16 cellular contexts compared by ENCODE assay signal in the genomic region with DNA sequence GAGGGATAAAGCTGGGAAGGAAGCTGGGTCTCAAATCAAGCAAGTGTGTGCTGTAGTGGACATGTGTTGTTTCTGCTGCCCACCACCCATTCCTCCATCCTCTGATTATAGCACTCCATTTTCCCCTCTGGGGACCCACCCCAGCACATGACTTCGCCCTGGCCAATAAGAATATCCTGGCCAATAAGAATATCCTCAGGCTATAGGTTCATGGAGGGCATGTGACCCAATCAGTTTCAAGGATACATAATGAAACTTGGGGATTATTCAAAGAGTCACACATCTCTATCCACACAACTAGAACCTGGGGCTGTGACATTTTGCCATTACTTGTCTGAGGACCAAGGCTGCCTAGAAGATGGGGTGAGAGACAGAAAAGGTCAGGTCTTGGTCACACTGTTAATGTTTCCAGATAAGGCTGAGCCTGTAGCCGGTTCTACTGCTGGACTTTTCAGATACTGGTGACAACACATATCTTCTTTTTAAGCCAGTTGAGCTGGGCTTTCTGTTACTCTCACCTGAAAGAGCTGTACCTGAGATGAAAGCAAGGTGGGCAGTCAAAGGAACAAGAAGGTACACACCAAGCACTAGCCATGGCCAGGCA. TPM values are rescaled to one million over a fixed set of nuclear protein-coding genes. Genes with fewer than 3 reads are reported as not detected.
DNase-seq lines count a peak whose midpoint lies in the region; ATAC-seq, FAIRE-seq and TF ChIP-seq lines count a peak whose summit lies in the region.
"Had no signal": no experiment of that assay in that cellular context is flagged by ENCODE, and none has a peak within 500 bp of the region (broad histone marks: within the 10 kb centered on the region; RNA-seq: fewer than 3 reads in every experiment).

No MANE protein-coding gene starts in this region.

- no peaks in the 10 kb centered on the region for H3K36me3 Mint-ChIP-seq in T-helper 17 cell (ENCODE audit: low read depth)

- no peaks in the 10 kb centered on the region for H4K20me1 ChIP-seq in endothelial cell of umbilical vein (replicated peaks; ENCODE audit: control insufficient read depth, extremely low read depth, insufficient read depth, low read length)

- H3K9ac ChIP-seq in endothelial cell of umbilical vein (replicated peaks; ENCODE audit: extremely low read depth, insufficient read depth, low read length), result no peak overlapping the region

- POLR2A ChIA-PET in endothelial cell of umbilical vein (lab: Charles Lee), result no interaction called here

- H3K27me3 Mint-ChIP-seq in T-helper 17 cell, result no peaks in the 10 kb centered on the region

- no peaks in the 10 kb centered on the region for H3K79me2 ChIP-seq in endothelial cell of umbilical vein (ENCODE audit: control insufficient read depth, insufficient read depth, low read length)

- BruUV-seq in endothelial cell of umbilical vein (replicated peaks; lab: Mats Ljungman, UMichigan), result no TSS peak

- H3K27ac ChIP-seq in cardiac muscle cell (peak overlapping the region; percentile 83), endothelial cell of umbilical vein (ENCODE audit: insufficient read depth, low read depth, low read length) (no peak overlapping the region), testis (peak overlapping the region; percentile 3 to 62)
- H3K27ac ChIP-seq: prostate gland had no signal

- dilution Hi-C loops in endothelial cell of umbilical vein (cut with MboI; ENCODE audit: extremely low pct_ligation_motif_present, low sequenced_read_pairs), result no loop called here

- no peak overlapping the region for H3K4me3 Mint-ChIP-seq in T-helper 17 cell

- intact Hi-C loops in cardiac septum (cut with DNase I) (loop anchor here (5.0 kb wide), 1 partner anchor 146 kb away; a partner anchor contains a TSS), endothelial cell of umbilical vein (cut with micrococcal nuclease) (no loop called here), testis (cut with DNase I; ENCODE audit: low total_unique reads) (loop anchor here (10.0 kb wide), 1 partner anchor 148 kb away; a partner anchor contains a TSS)

- no peak for TF ChIP-seq CTCF in cardiac muscle cell (IDR thresholded peaks at IDR 0.05; ENCODE audit: low read depth, low read length)
- TF ChIP-seq CTCF in endothelial cell of umbilical vein (IDR thresholded peaks at IDR 0.05; ENCODE audit: extremely low read depth in 1 of 2, insufficient read depth in 1 of 2, low read depth in 1 of 2, low read length in 2 of 2), result no peak
- no peak for TF ChIP-seq CTCF in testis (IDR thresholded peaks at IDR 0.05)

- H3K36me3 ChIP-seq in cardiac muscle cell (no peaks in the 10 kb centered on the region), endothelial cell of umbilical vein (ENCODE audit: control insufficient read depth in 2 of 2, extremely low read depth in 1 of 2, insufficient read depth in 2 of 2, low read length in 2 of 2) (no peaks in the 10 kb centered on the region), testis (ENCODE audit: low read depth, missing control alignments) (no peaks in the 10 kb centered on the region)
- H3K36me3 ChIP-seq: prostate gland, tibial nerve had no signal

- H3K4me1 ChIP-seq in cardiac muscle cell (ENCODE audit: low read depth) (peaks cover 57% of the 10 kb centered on the region), endothelial cell of umbilical vein (ENCODE audit: control insufficient read depth, extremely low read depth, insufficient read depth, low read length) (peaks cover 16% of the 10 kb centered on the region), testis (peaks cover 16% of the 10 kb centered on the region)

- peak overlapping the region; percentile 86 for H3K27ac Mint-ChIP-seq in T-helper 17 cell

- no peak for ATAC-seq in T-helper 17 cell
- no peak for ATAC-seq in GM21381 (IDR thresholded peaks at IDR 0.05; ENCODE audit: unreplicated experiment)

- H3K4me2 ChIP-seq in endothelial cell of umbilical vein (ENCODE audit: insufficient read depth, low read length), result no peak overlapping the region

- TF ChIP-seq POLR2A in endothelial cell of umbilical vein (IDR thresholded peaks at IDR 0.05; ENCODE audit: low read depth, low read length) (no peak), testis (IDR thresholded peaks at IDR 0.05) (no peak)

- no peak for DNase-seq in cardiac muscle cell (ENCODE audit: low read depth in 1 of 2, low spot score in 1 of 2)
- no peak for DNase-seq in cardiac septum (ENCODE audit: low spot score)
- DNase-seq in T-helper 17 cell, result no peak
- DNase-seq in endothelial cell of umbilical vein (ENCODE audit: low read depth, low spot score), result no peak
- no peak for DNase-seq in testis
- no peak for DNase-seq in NCI-H446 treated with DMSO at 0.1 percent for 48 hours (lab: John Stamatoyannopoulos, UW)
- no peak for DNase-seq in NOMO-1 treated with DMSO at 0.1 percent for 48 hours (lab: John Stamatoyannopoulos, UW; ENCODE audit: unreplicated experiment)
- DNase-seq: activated CD4-positive, CD25-positive, alpha-beta regulatory T cell; DMS79 treated with DMSO at 0.1 percent for 48 hours; effector memory CD4-positive, alpha-beta T cell; islet precursor cell; MG63; NCI-H2107 had no signal

- H3K4me3 ChIP-seq in cardiac muscle cell (no peak overlapping the region), endothelial cell of umbilical vein (replicated peaks in 1 of 3; ENCODE audit: insufficient read depth in 1 of 3, low read depth in 1 of 3, low read length in 3 of 3) (no peak overlapping the region), testis (no peak overlapping the region)
- H3K4me3 ChIP-seq: MG63, prostate gland, tibial nerve had no signal

- no peaks in the 10 kb centered on the region for H3K27me3 ChIP-seq in cardiac muscle cell
- H3K27me3 ChIP-seq in endothelial cell of umbilical vein (ENCODE audit: control insufficient read depth in 2 of 2, insufficient read depth in 2 of 2, low read length in 2 of 2), result no peaks in the 10 kb centered on the region
- no peaks in the 10 kb centered on the region for H3K27me3 ChIP-seq in testis
- H3K27me3 ChIP-seq: MG63, tibial nerve had no signal

- H3K9me1 ChIP-seq in endothelial cell of umbilical vein (replicated peaks; ENCODE audit: control insufficient read depth, extremely low read depth, insufficient read depth, low read length), result no peaks in the 10 kb centered on the region

- H2AFZ ChIP-seq in endothelial cell of umbilical vein (ENCODE audit: low read depth, low read length), result no peak overlapping the region

- H3K4me1 Mint-ChIP-seq in T-helper 17 cell, result peaks cover 27% of the 10 kb centered on the region

- CTCF ChIA-PET in endothelial cell of umbilical vein (lab: Charles Lee), result interaction anchor here (1.0 to 13.7 kb wide), 9 partner anchors 15 to 144 kb away, joined by 3 to 329 read pairs (median 17); a partner anchor contains a TSS

- 80 to 86% methylated on average over 2 of the region's 2 CpGs for WGBS in testis, 2 donors

- FAIRE-seq in endothelial cell of umbilical vein (lab: Jason Lieb, UNC), result peak; percentile 53

- no peaks in the 10 kb centered on the region for H3K9me3 ChIP-seq in cardiac muscle cell (ENCODE audit: low read depth)
- no peaks in the 10 kb centered on the region for H3K9me3 ChIP-seq in T-helper 17 cell (ENCODE audit: control insufficient read depth, low read length, poor library complexity, severe bottlenecking)
- H3K9me3 ChIP-seq in endothelial cell of umbilical vein (replicated peaks; ENCODE audit: control insufficient read depth, insufficient read depth, low read length), result no peaks in the 10 kb centered on the region
- H3K9me3 ChIP-seq in testis, result no peaks in the 10 kb centered on the region
- H3K9me3 ChIP-seq: MG63, prostate gland, tibial nerve had no signal

TF ChIP-seq in endothelial cell of umbilical vein, 7 proteins besides CTCF, POLR2A, EP300 and RAD21:
- TF ChIP-seq JUN (IDR thresholded peaks at IDR 0.05; ENCODE audit: borderline replicate concordance, insufficient read depth, insufficient read length, low read depth) (no peak), MYC (IDR thresholded peaks at IDR 0.05; ENCODE audit: low read depth, low read length) (no peak), GATA2 (IDR thresholded peaks at IDR 0.05; ENCODE audit: insufficient read depth, insufficient read length, low read depth, low read length) (no peak), POLR2AphosphoS5 (IDR thresholded peaks at IDR 0.05; ENCODE audit: insufficient read depth, low read depth, low read length) (no peak), EZH2 (IDR thresholded peaks at IDR 0.05; ENCODE audit: borderline replicate concordance, low read depth, low read length, severe bottlenecking) (no peak), FOS (IDR thresholded peaks at IDR 0.05; ENCODE audit: borderline replicate concordance, insufficient read depth, low read length) (no peak)
- TF ChIP-seq, protein P1, sequence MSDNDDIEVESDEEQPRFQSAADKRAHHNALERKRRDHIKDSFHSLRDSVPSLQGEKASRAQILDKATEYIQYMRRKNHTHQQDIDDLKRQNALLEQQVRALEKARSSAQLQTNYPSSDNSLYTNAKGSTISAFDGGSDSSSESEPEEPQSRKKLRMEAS (IDR thresholded peaks at IDR 0.05; ENCODE audit: insufficient read depth, insufficient read length), result no peak

RNA-seq across cellular contexts. Expression of a gene that starts 33.7 kb away (rescaled TPM):
- total RNA-seq in cardiac muscle cell (326 and 564 TPM in 2 replicates), cardiac septum (317 TPM), T-helper 17 cell (100 to 1,000 TPM; 142 to 153 TPM), endothelial cell of umbilical vein (20.6 and 28.3 TPM in 2 replicates), testis (100 to 1,000 TPM in 1 of 2 donors, 10 to 100 TPM in 1; 91.1 to 154 TPM)
- polyA plus RNA-seq in cardiac muscle cell (186 and 218 TPM in 2 replicates), endothelial cell of umbilical vein (3.9 and 4.5 TPM in 2 replicates), testis (ENCODE audit: insufficient read depth, low read depth, low replicate concordance) (89.1 TPM)
- polyA plus RNA-seq in endothelial cell of umbilical vein (2011; cell fraction: cytosol; rRNA removed), result 3.7 and 4.6 TPM in 2 replicates
- polyA plus RNA-seq in endothelial cell of umbilical vein (2011; cell fraction: nucleus; rRNA removed), result 17.3 and 26.0 TPM in 2 replicates
- polyA plus RNA-seq in endothelial cell of umbilical vein (2012), result 15.0 and 19.6 TPM in 2 replicates
- polyA minus RNA-seq in endothelial cell of umbilical vein, result 17.9 and 22.6 TPM in 2 replicates
- 19.3 TPM for polyA minus RNA-seq in endothelial cell of umbilical vein (2011; cell fraction: cytosol; rRNA and poly(A)+ RNA removed)
- 22.6 and 25.2 TPM in 2 replicates for polyA minus RNA-seq in endothelial cell of umbilical vein (2011; cell fraction: nucleus; rRNA and poly(A)+ RNA removed)
